15 cellular contexts compared by ENCODE assay signal in genomic region chr9:131628821-131629197, GRCh38.
DNase-seq lines count a peak whose midpoint lies in the region; ATAC-seq, FAIRE-seq and TF ChIP-seq lines count a peak whose summit lies in the region.
"Had no signal": no experiment of that assay in that cellular context is flagged by ENCODE, and none has a peak within 500 bp of the region (broad histone marks: within the 10 kb centered on the region; RNA-seq: fewer than 3 reads in every experiment).

No MANE protein-coding gene starts in this region.

- H3K36me3 ChIP-seq in IMR-90 (ENCODE audit: control insufficient read depth, insufficient read depth, low read length) (peaks cover 18% of the 10 kb centered on the region; the same call in 1 of the 2 replicates), colonic mucosa (no peaks in the 10 kb centered on the region), neutrophil (peaks cover 32% of the 10 kb centered on the region), breast epithelium (no peaks in the 10 kb centered on the region)

- H3K4ac ChIP-seq in IMR-90 (ENCODE audit: low read depth, low read length) = peak overlapping the region; percentile 53; the same call in 1 of the 2 replicates

- H2AK5ac ChIP-seq in IMR-90 (ENCODE audit: low read depth, low read length) = no peak overlapping the region

- no peak overlapping the region for H3K18ac ChIP-seq in IMR-90 (ENCODE audit: low read depth, low read length)

- peaks cover 59% of the 10 kb centered on the region for H3K4me1 Mint-ChIP-seq in CD14-positive monocyte

- H3K4me3 ChIP-seq in IMR-90 (ENCODE audit: insufficient read depth, low read depth, low read length) (no peak overlapping the region), colonic mucosa (no peak overlapping the region), neutrophil (ENCODE audit: low read depth in 1 of 2, low read length in 1 of 2) (no peak overlapping the region), breast epithelium (no peak overlapping the region)
- H3K4me3 ChIP-seq: hepatocyte, lung had no signal

- H3K9me3 ChIP-seq in IMR-90 (ENCODE audit: control insufficient read depth, insufficient read depth, low read length) (no peaks in the 10 kb centered on the region), colonic mucosa (no peaks in the 10 kb centered on the region), neutrophil (no peaks in the 10 kb centered on the region), breast epithelium (no peaks in the 10 kb centered on the region)

- H2BK20ac ChIP-seq in IMR-90 (ENCODE audit: low read depth, low read length) = no peak overlapping the region

- H3K36me3 Mint-ChIP-seq in CD14-positive monocyte = peaks cover 72 to 88% of the 10 kb centered on the region in 2 donors

- H2BK15ac ChIP-seq in IMR-90 (ENCODE audit: low read depth, low read length) = no peak overlapping the region; the same call in 2 of the 3 replicates

- no peak for FAIRE-seq in H54 (lab: Jason Lieb, UNC)
- FAIRE-seq: endometrium, HTR-8/SVneo had no signal

- ATAC-seq in IMR-90 (ENCODE audit: low read depth) = no peak
- ATAC-seq: PC-3 had no signal

- no peaks in the 10 kb centered on the region for H3K27me3 Mint-ChIP-seq in CD14-positive monocyte (ENCODE audit: low read depth in 3 of 3)

- TF ChIP-seq POLR2A in IMR-90 (IDR thresholded peaks at IDR 0.05; ENCODE audit: low read depth, low read length) (no peak), H54 (IDR thresholded peaks at IDR 0.05; ENCODE audit: low read depth, low read length) (no peak), breast epithelium (IDR thresholded peaks at IDR 0.05) (no peak)

- H3K4me3 Mint-ChIP-seq in CD14-positive monocyte = no peak overlapping the region

- H4K91ac ChIP-seq in IMR-90 (ENCODE audit: insufficient read depth, low read depth, low read length) = no peak overlapping the region

- no CpG with 5 or more reads among the region's 9 CpGs for WGBS in IMR-90 (ENCODE audit: extremely low coverage in 2 of 2, insufficient read length in 1 of 2), 2 experiments

- H3K23ac ChIP-seq in IMR-90 (ENCODE audit: low read depth, low read length) = no peak overlapping the region

- no peak overlapping the region for H3K56ac ChIP-seq in IMR-90 (ENCODE audit: extremely low read depth, insufficient read depth, low read length)

- peaks cover 5 to 23% of the 10 kb centered on the region in 2 experiments; a peak in 2 of 4 replicates for H3K79me1 ChIP-seq in IMR-90 (ENCODE audit: low read depth in 1 of 2, low read length in 2 of 2)

- CTCF ChIA-PET in IMR-90 (lab: Yijun Ruan, JAX) = no interaction called here

- POLR2A ChIA-PET in IMR-90 (lab: Charles Lee; ENCODE audit: unreplicated experiment) = no interaction called here

- no peaks in the 10 kb centered on the region for H3K27me3 ChIP-seq in IMR-90 (ENCODE audit: control insufficient read depth, insufficient read depth, low read length)
- H3K27me3 ChIP-seq in colonic mucosa = no peaks in the 10 kb centered on the region
- no peaks in the 10 kb centered on the region for H3K27me3 ChIP-seq in neutrophil
- H3K27me3 ChIP-seq in breast epithelium = no peaks in the 10 kb centered on the region
- H3K27me3 ChIP-seq: hepatocyte had no signal

- no peak overlapping the region for H3K14ac ChIP-seq in IMR-90 (replicated peaks; ENCODE audit: low read depth, low read length)

- no peak overlapping the region for H2AK9ac ChIP-seq in IMR-90 (replicated peaks; ENCODE audit: low read depth, low read length, poor library complexity)

- H4K5ac ChIP-seq in IMR-90 (ENCODE audit: low read depth, low read length) = no peak overlapping the region

- H3K4me1 ChIP-seq in IMR-90 (ENCODE audit: control insufficient read depth, insufficient read depth, low read length) = peaks cover 15% of the 10 kb centered on the region
- peaks cover 3% of the 10 kb centered on the region for H3K4me1 ChIP-seq in colonic mucosa
- peaks cover 28 to 47% of the 10 kb centered on the region in 2 experiments for H3K4me1 ChIP-seq in neutrophil (ENCODE audit: control insufficient read depth in 1 of 2, insufficient read depth in 1 of 2, low read depth in 1 of 2, low read length in 1 of 2)
- H3K4me1 ChIP-seq in breast epithelium = peaks cover 0 to 7% of the 10 kb centered on the region in 2 donors

- DNase-seq in CD14-positive monocyte (ENCODE audit: low spot score) = no peak
- no peak for DNase-seq in IMR-90
- no peak for DNase-seq in colonic mucosa
- no peak for DNase-seq in stimulated activated CD4-positive, alpha-beta T cell treated with anti-CD3 and anti-CD28 coated beads, Interleukin-4, amount 100 ng/mL, for 4 hours
- no peak for DNase-seq in H54 (ENCODE audit: insufficient read length, low spot score)
- no peak for DNase-seq in H4 (ENCODE audit: low spot score)
- DNase-seq in breast epithelium (ENCODE audit: low spot score in 2 of 2) = no peak
- DNase-seq: C1 segment of cervical spinal cord, NCI-H2227 treated with DMSO at 0.1 percent for 48 hours, PC-3 had no signal

- H3K27ac ChIP-seq in IMR-90 (ENCODE audit: insufficient read depth, low read length) (no peak overlapping the region), colonic mucosa (peak overlapping the region; percentile 91), neutrophil (peak overlapping the region; percentile 86), breast epithelium (peak overlapping the region in 1 of 2 donors; percentile 33)
- H3K27ac ChIP-seq: hepatocyte had no signal

- peak overlapping the region; percentile 97 to 100 (median 98) for H3K27ac Mint-ChIP-seq in CD14-positive monocyte

- in situ Hi-C loops in IMR-90 (cut with MboI; ENCODE audit: low sequenced_read_pairs) = no loop called here

- H2AFZ ChIP-seq in IMR-90 (replicated peaks; ENCODE audit: low read length, poor library complexity) = no peak overlapping the region
- H2AFZ ChIP-seq: hepatocyte had no signal

- no TSS peak for BruUV-seq in IMR-90 (replicated peaks; lab: Mats Ljungman, UMichigan)

- H3K4me2 ChIP-seq in IMR-90 (ENCODE audit: low read depth, low read length) = no peak overlapping the region
- H3K4me2 ChIP-seq: hepatocyte had no signal

- H2BK120ac ChIP-seq in IMR-90 (ENCODE audit: low read depth, low read length) = no peak overlapping the region; the same call in 1 of the 2 replicates

- no peak overlapping the region for H4K8ac ChIP-seq in IMR-90 (ENCODE audit: low read depth in 2 of 2, low read length in 2 of 2)

- H3K9ac ChIP-seq in IMR-90 (ENCODE audit: low read depth, low read length) = no peak overlapping the region
- H3K9ac ChIP-seq in colonic mucosa (ENCODE audit: low read depth in 2 of 2, low read length in 2 of 2) = peak overlapping the region; percentile 27 to 66

- H3K9me1 ChIP-seq in IMR-90 (ENCODE audit: insufficient read depth, low read length) = peaks cover 30% of the 10 kb centered on the region

- no peak overlapping the region for H2BK5ac ChIP-seq in IMR-90 (ENCODE audit: low read depth, low read length, poor library complexity, severe bottlenecking)

- intact Hi-C loops in CD14-positive monocyte (cut with micrococcal nuclease) (no loop called here), IMR-90 (cut with micrococcal nuclease) (loop anchor here (2.0 kb wide), 1 partner anchor 22 kb away; no protein-coding TSS in a partner anchor), colonic mucosa (cut with DNase I) (no loop called here), breast epithelium (cut with DNase I; ENCODE audit: low total_unique reads) (no loop called here)

- H4K20me1 ChIP-seq in IMR-90 (ENCODE audit: insufficient read depth, low read length) = 0 out of 2 replicates have a peak, but pooled peaks cover 5% of the 10 kb centered on the region

- H3K9me3 Mint-ChIP-seq in CD14-positive monocyte = no peaks in the 10 kb centered on the region

- TF ChIP-seq RAD21 in IMR-90 (IDR thresholded peaks at IDR 0.05; ENCODE audit: low read length) = no peak

- dilution Hi-C loops in IMR-90 (cut with HindIII; ENCODE audit: low sequenced_read_pairs, unreplicated experiment) = no loop called here

- TF ChIP-seq CTCF in CD14-positive monocyte (IDR thresholded peaks at IDR 0.05) = no peak
- no peak for TF ChIP-seq CTCF in IMR-90 (conservative IDR thresholded peaks at IDR 0.05; ENCODE audit: low read depth, low read length)
- no peak for TF ChIP-seq CTCF in colonic mucosa (IDR thresholded peaks at IDR 0.05)
- TF ChIP-seq CTCF in neutrophil (IDR thresholded peaks at IDR 0.05) = no peak
- no peak for TF ChIP-seq CTCF in breast epithelium (IDR thresholded peaks at IDR 0.05)

TF ChIP-seq in IMR-90, 13 proteins besides CTCF, POLR2A, EP300 and RAD21:
- TF ChIP-seq RFX5 (IDR thresholded peaks at IDR 0.05; ENCODE audit: low read depth, low read length) (no peak), MAFK (IDR thresholded peaks at IDR 0.05; ENCODE audit: low read depth, low read length) (no peak), MXI1 (IDR thresholded peaks at IDR 0.05; ENCODE audit: borderline replicate concordance, low read depth, low read length) (no peak), CEBPB (IDR thresholded peaks at IDR 0.05; ENCODE audit: low read depth, low read length) (no peak), ELK1 (IDR thresholded peaks at IDR 0.05; ENCODE audit: borderline replicate concordance, low read depth, low read length) (no peak), USF2 (IDR thresholded peaks at IDR 0.05; ENCODE audit: low read depth, low read length) (no peak), MAZ (IDR thresholded peaks at IDR 0.05; ENCODE audit: borderline replicate concordance, low read depth, low read length) (no peak), RCOR1 (IDR thresholded peaks at IDR 0.05; ENCODE audit: insufficient replicate concordance, low read length) (no peak), CHD1 (IDR thresholded peaks at IDR 0.05; ENCODE audit: low read depth, low read length) (no peak), NFE2L2 (IDR thresholded peaks at IDR 0.05; ENCODE audit: low read depth, low read length) (no peak), SMC3 (IDR thresholded peaks at IDR 0.05; ENCODE audit: low read depth, low read length) (no peak), FOS (IDR thresholded peaks at IDR 0.05; ENCODE audit: low read depth, low read length) (no peak), BHLHE40 (IDR thresholded peaks at IDR 0.05; ENCODE audit: low read depth, low read length) (no peak)
